In the genomic region with DNA sequence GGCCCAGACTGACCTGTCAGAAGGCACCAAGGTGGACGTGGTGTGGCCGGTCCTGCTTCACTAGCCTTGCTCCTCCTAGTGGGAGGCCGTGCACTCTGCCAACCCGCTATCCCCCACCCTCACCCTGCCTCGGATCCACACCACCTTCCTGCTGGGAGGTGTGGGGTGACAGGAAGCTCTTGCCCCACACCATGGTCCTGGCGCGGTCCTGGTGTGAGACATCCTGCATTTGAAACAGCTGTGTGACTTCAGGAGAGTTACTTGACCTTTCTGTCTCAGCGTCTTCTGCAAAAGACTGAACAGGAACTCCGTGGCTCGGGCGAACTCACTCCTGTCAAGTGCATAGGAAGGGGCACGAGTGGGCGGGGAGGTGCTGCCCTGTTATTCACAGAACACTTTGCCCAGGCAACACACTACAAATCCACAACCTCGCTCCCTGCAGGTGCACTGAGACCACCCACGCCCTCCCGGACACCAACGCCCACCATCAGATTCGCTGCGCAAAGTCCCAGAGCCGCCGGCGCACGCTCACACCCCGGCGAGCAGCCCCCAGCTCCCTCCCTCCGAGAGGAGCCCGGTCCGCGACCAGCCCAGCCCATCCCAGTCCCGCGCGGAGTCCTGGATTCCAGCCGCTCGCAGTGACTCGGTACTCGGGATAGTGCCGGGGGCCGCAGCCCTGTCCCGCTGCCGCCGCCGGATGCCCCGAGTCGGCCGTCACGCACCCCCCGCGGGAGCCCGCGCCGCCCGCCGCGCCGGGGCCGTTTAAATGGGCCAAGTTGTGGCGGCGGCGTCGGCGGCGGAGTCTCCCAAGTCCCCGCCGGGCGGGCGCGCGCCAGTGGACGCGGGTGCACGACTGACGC, we compare ENCODE assay signal across 8 cellular contexts. TPM values are rescaled to one million over a fixed set of nuclear protein-coding genes. Genes with fewer than 3 reads are reported as not detected.
A peak's percentile ranks its signal among the peaks of the same experiment; 100 is the strongest.
DNase-seq lines count a peak whose midpoint lies in the region; ATAC-seq and TF ChIP-seq lines count a peak whose summit lies in the region.

A gene with protein sequence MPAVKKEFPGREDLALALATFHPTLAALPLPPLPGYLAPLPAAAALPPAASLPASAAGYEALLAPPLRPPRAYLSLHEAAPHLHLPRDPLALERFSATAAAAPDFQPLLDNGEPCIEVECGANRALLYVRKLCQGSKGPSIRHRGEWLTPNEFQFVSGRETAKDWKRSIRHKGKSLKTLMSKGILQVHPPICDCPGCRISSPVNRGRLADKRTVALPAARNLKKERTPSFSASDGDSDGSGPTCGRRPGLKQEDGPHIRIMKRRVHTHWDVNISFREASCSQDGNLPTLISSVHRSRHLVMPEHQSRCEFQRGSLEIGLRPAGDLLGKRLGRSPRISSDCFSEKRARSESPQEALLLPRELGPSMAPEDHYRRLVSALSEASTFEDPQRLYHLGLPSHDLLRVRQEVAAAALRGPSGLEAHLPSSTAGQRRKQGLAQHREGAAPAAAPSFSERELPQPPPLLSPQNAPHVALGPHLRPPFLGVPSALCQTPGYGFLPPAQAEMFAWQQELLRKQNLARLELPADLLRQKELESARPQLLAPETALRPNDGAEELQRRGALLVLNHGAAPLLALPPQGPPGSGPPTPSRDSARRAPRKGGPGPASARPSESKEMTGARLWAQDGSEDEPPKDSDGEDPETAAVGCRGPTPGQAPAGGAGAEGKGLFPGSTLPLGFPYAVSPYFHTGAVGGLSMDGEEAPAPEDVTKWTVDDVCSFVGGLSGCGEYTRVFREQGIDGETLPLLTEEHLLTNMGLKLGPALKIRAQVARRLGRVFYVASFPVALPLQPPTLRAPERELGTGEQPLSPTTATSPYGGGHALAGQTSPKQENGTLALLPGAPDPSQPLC (plus strand): TSS at position 793 of the 860 bp plus-strand sequence. CDS start 509 bp downstream, outside the sequence.

- intact Hi-C loops in Caco-2 (cut with micrococcal nuclease; ENCODE audit: unreplicated experiment) (no loop called here), sigmoid colon (cut with DNase I) (loop anchor here (2.0 kb wide), 1 partner anchor 19 kb away; no protein-coding TSS in a partner anchor)

- CTCF ChIA-PET in Caco-2 (lab: Charles Lee): no interaction called here

- H3K79me2 ChIP-seq in Loucy (ENCODE audit: insufficient read depth, low read length): no peaks in the 10 kb centered on the region

- H3K9me2 ChIP-seq in Loucy (replicated peaks; ENCODE audit: low read depth, low read length): no peaks in the 10 kb centered on the region

- peaks cover 13% of the 10 kb centered on the region for H3K4me1 ChIP-seq in Caco-2
- peaks cover 41% of the 10 kb centered on the region for H3K4me1 ChIP-seq in Loucy (ENCODE audit: insufficient read depth, low read length, poor library complexity, severe bottlenecking)
- peaks cover 4% of the 10 kb centered on the region for H3K4me1 ChIP-seq in iPS-15b (ENCODE audit: control insufficient read depth, insufficient read depth, low read length)
- H3K4me1 ChIP-seq in sigmoid colon: peaks cover 2 to 54% (median 46%) of the 10 kb centered on the region in 4 donors

- H3K27me3 ChIP-seq in Caco-2 (replicated peaks; ENCODE audit: control insufficient read depth, insufficient read depth, low read length) (peaks cover 6% of the 10 kb centered on the region; the same call in 1 of the 2 replicates), Loucy (ENCODE audit: insufficient read depth, low read length, poor library complexity, severe bottlenecking) (no peaks in the 10 kb centered on the region), iPS-15b (ENCODE audit: control insufficient read depth, insufficient read depth, low read length) (peaks cover 83% of the 10 kb centered on the region), sigmoid colon (peaks cover 26 to 89% (median 50%) of the 10 kb centered on the region in 3 donors)

- DNase-seq in Caco-2: peak; percentile 83 to 92
- peak; percentile 41 for DNase-seq in T-helper 2 cell treated with Interferon-gamma antibody and Interleukin-4, amounts not matched to agents 5 μg/mL and 100 μg/mL, for 36 hours (ENCODE audit: low spot score)
- DNase-seq in sigmoid colon: peak; percentile 91

- no peak for ATAC-seq in GM18868 (IDR thresholded peaks at IDR 0.05; ENCODE audit: unreplicated experiment)
- ATAC-seq in GM18498 (IDR thresholded peaks at IDR 0.05; ENCODE audit: unreplicated experiment): no peak

- H3K4me2 ChIP-seq in Loucy (ENCODE audit: low read depth, low read length, poor library complexity, severe bottlenecking): peak within 1 kb of the TSS; percentile 95

- H3K4me3 ChIP-seq in Caco-2 (ENCODE audit: low read depth, low read length): peak within 1 kb of the TSS; percentile 24
- peak within 1 kb of the TSS; percentile 80 for H3K4me3 ChIP-seq in Loucy (ENCODE audit: low read length, poor library complexity, severe bottlenecking)
- peak within 1 kb of the TSS; percentile 43 for H3K4me3 ChIP-seq in iPS-15b (ENCODE audit: low read depth, low read length)
- H3K4me3 ChIP-seq in sigmoid colon: peak within 1 kb of the TSS; percentile 12 to 58 (median 52)

- H3K9ac ChIP-seq in Loucy (ENCODE audit: low read depth, low read length, poor library complexity, severe bottlenecking) (peak within 1 kb of the TSS; percentile 73), iPS-15b (ENCODE audit: low read depth, low read length) (no peak within 1 kb of the TSS)

- H3K9me3 Mint-ChIP-seq in Caco-2 (ENCODE audit: unreplicated experiment) (no peaks in the 10 kb centered on the region), brain (peaks cover 0 to 7% (median 0%) of the 10 kb centered on the region in 5 experiments)
- H3K9me3 Mint-ChIP-seq in T-helper 2 cell treated with Interferon-gamma antibody and Interleukin-4, amounts not matched to agents 5 μg/mL and 100 μg/mL, for 36 hours: no peaks in the 10 kb centered on the region

- H3K36me3 ChIP-seq in Caco-2 (ENCODE audit: control insufficient read depth, insufficient read depth, low read length) (no peaks in the 10 kb centered on the region), Loucy (ENCODE audit: insufficient read depth, low read length) (no peaks in the 10 kb centered on the region), iPS-15b (ENCODE audit: control insufficient read depth, insufficient read depth, low read length) (no peaks in the 10 kb centered on the region), sigmoid colon (no peaks in the 10 kb centered on the region)

- 1 to 4% methylated on average over 72 of the region's 72 CpGs for WGBS in sigmoid colon, 2 donors

- H3K27ac ChIP-seq in sigmoid colon: peak within 1 kb of the TSS; percentile 12 to 48 (median 40)

- H2AFZ ChIP-seq in Loucy (ENCODE audit: low read length): peak within 1 kb of the TSS; percentile 76

- no peak within 1 kb of the TSS for H3K27ac Mint-ChIP-seq in Caco-2 (ENCODE audit: unreplicated experiment)
- H3K27ac Mint-ChIP-seq in T-helper 2 cell treated with Interferon-gamma antibody and Interleukin-4, amounts not matched to agents 5 μg/mL and 100 μg/mL, for 36 hours: no peak within 1 kb of the TSS
- peak within 1 kb of the TSS in 4 of 5 experiments; percentile 53 to 72 (median 64) for H3K27ac Mint-ChIP-seq in brain

- TF ChIP-seq POLR2A in sigmoid colon (IDR thresholded peaks at IDR 0.05): no peak

- no peaks in the 10 kb centered on the region for H3F3A ChIP-seq in Loucy (ENCODE audit: low read depth)

- POLR2A ChIA-PET in Caco-2 (lab: Charles Lee): no interaction called here

- H3K9me3 ChIP-seq in Caco-2: no peaks in the 10 kb centered on the region
- H3K9me3 ChIP-seq in Loucy (ENCODE audit: insufficient read depth, low read depth, low read length): no peaks in the 10 kb centered on the region
- H3K9me3 ChIP-seq in iPS-15b (ENCODE audit: control insufficient read depth, insufficient read depth, low read length): no peaks in the 10 kb centered on the region
- no peaks in the 10 kb centered on the region for H3K9me3 ChIP-seq in sigmoid colon

- H3K27me3 Mint-ChIP-seq in Caco-2 (ENCODE audit: insufficient read depth, unreplicated experiment) (peaks cover 18% of the 10 kb centered on the region), brain (peaks cover 63% of the 10 kb centered on the region)
- peaks cover 57% of the 10 kb centered on the region for H3K27me3 Mint-ChIP-seq in T-helper 2 cell treated with Interferon-gamma antibody and Interleukin-4, amounts not matched to agents 5 μg/mL and 100 μg/mL, for 36 hours (ENCODE audit: low read depth)

- H3K4me3 Mint-ChIP-seq in Caco-2 (ENCODE audit: unreplicated experiment) (peak within 1 kb of the TSS; percentile 55), brain (peak within 1 kb of the TSS; percentile 82 to 86 (median 84))
- H3K4me3 Mint-ChIP-seq in T-helper 2 cell treated with Interferon-gamma antibody and Interleukin-4, amounts not matched to agents 5 μg/mL and 100 μg/mL, for 36 hours: peak within 1 kb of the TSS; percentile 62

- no peak for TF ChIP-seq EP300 in sigmoid colon (IDR thresholded peaks at IDR 0.05)

- H3K4me1 Mint-ChIP-seq in Caco-2 (ENCODE audit: low read depth, unreplicated experiment) (no peaks in the 10 kb centered on the region), brain (peaks cover 34% of the 10 kb centered on the region)
- peaks cover 2% of the 10 kb centered on the region for H3K4me1 Mint-ChIP-seq in T-helper 2 cell treated with Interferon-gamma antibody and Interleukin-4, amounts not matched to agents 5 μg/mL and 100 μg/mL, for 36 hours (ENCODE audit: low read depth)

- H3K36me3 Mint-ChIP-seq in Caco-2 (ENCODE audit: insufficient read depth, unreplicated experiment) (no peaks in the 10 kb centered on the region), brain (no peaks in the 10 kb centered on the region)
- H3K36me3 Mint-ChIP-seq in T-helper 2 cell treated with Interferon-gamma antibody and Interleukin-4, amounts not matched to agents 5 μg/mL and 100 μg/mL, for 36 hours (ENCODE audit: low read depth): no peaks in the 10 kb centered on the region

- no TSS peak for BruUV-seq in Caco-2 (replicated peaks; lab: Mats Ljungman, UMichigan)

- TF ChIP-seq CTCF in Caco-2 (IDR thresholded peaks at IDR 0.05; ENCODE audit: insufficient read depth in 1 of 2, low read depth in 1 of 2, low read length in 1 of 2, severe bottlenecking in 1 of 2, unreplicated experiment in 1 of 2): no peak
- peak; percentile 28 for TF ChIP-seq CTCF in Loucy (conservative IDR thresholded peaks at IDR 0.05; ENCODE audit: low read length)
- no peak for TF ChIP-seq CTCF in brain (conservative IDR thresholded peaks at IDR 0.05)
- no peak for TF ChIP-seq CTCF in sigmoid colon (IDR thresholded peaks at IDR 0.05)

- H4K20me1 ChIP-seq in Loucy (ENCODE audit: insufficient read depth, low read length, poor library complexity, severe bottlenecking): no peaks in the 10 kb centered on the region

RNA-seq across cellular contexts. Expression of the gene that starts here (rescaled TPM):
- total RNA-seq in Caco-2 (2022) (0.54 and 0.63 TPM in 2 replicates), sigmoid colon (1 to 10 TPM; 2.1 to 4.6 (median 4.2) TPM)
- polyA plus RNA-seq in brain (ENCODE audit: insufficient read depth, low read depth, low replicate concordance) (2.4 TPM), sigmoid colon (1 to 10 TPM in 2 of 3 donors, under 1 TPM in 1; 0.60 to 4.9 (median 3.7) TPM)

Comparison
In these comparisons a context has a peak if more than half of its experiments do, and no peak if none do; other contexts are left out.
1. Peak in DNase-seq and H3K4me3 ChIP-seq in Caco-2; RNA of the gene not detected or under 1 TPM.
2. DNase-seq: peak in every context shown above with its lines; median percentile 91 in sigmoid colon; 88 in Caco-2; 41 in T-helper 2 cell treated with Interferon-gamma antibody and Interleukin-4, amounts not matched to agents 5 μg/mL and 100 μg/mL, for 36 hours.
3. H3K4me3 ChIP-seq: peak in every context shown above with its lines; median percentile 80 in Loucy; 52 in sigmoid colon; 43 in iPS-15b; 24 in Caco-2.
4. H3K27ac Mint-ChIP-seq: peak in brain (4 of 5); none in Caco-2 (single experiment) and T-helper 2 cell treated with Interferon-gamma antibody and Interleukin-4, amounts not matched to agents 5 μg/mL and 100 μg/mL, for 36 hours (single experiment).
5. Peak in every context shown above with its lines, with median percentiles within 50 percentile points of each other: H3K4me3 Mint-ChIP-seq.